ENCODE assay signal across 10 cellular contexts in the genomic region with DNA sequence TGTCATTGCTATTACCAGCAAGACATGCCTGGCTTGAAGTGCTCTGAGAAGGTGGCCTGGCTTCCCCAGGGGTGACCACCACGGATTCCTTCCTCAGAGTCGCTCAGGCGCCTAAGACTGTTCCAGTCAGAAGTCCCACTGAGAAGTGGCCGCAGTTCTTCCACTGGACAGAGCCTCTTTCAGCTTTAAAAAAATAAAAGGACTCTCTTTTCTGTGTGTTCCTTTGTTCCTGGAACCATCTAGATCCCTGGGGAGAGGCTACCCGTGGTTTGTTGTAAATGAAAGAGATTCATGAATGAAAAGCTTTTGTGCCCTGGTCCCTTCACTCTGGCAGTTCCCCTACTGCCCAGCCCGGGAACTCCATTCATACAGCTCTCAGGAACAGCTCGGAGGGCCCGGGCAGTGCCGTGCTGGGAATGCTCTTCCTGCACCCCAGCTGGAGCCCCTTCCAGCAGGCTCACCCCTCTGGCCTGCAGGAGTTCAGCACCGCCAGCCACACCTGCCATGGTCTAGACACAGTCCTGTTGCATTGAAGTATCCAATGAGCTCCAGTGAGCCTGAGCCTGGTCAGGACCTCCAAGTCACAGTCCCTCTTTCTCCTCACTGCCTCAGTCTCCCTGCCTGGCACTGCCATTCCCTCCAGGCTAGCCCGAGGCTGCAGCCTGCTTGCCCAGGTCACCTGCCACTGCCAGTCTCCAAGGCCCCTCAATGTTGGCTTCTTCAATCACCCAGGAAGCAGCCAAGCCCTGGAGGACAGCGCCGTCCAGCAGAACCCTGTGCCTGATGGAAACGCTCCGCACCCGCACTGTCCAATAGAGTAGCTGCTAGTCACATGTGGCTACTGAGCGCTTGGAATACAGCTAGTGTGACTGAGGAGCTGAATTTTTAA.
A peak's percentile ranks its signal among the peaks of the same experiment; 100 is the strongest.
DNase-seq lines count a peak whose midpoint lies in the region; ATAC-seq, FAIRE-seq and TF ChIP-seq lines count a peak whose summit lies in the region.
"Had no signal": no experiment of that assay in that cellular context is flagged by ENCODE, and none has a peak within 500 bp of the region (broad histone marks: within the 10 kb centered on the region; RNA-seq: fewer than 3 reads in every experiment).

No MANE protein-coding gene starts in this region.

- H3K9me3 Mint-ChIP-seq in glutamatergic neuron (ENCODE audit: unreplicated experiment), result peaks cover 3% of the 10 kb centered on the region
- H3K9me3 Mint-ChIP-seq in stimulated activated memory B cell treated with anti-CD40 and anti-IgM and Interleukin-4, amounts not matched to agents 10 μg/mL and 1 μg/mL and 100 μg/mL, for 72 hours, result peaks cover 5% of the 10 kb centered on the region

- H3K4me1 Mint-ChIP-seq in glutamatergic neuron (ENCODE audit: low read depth, unreplicated experiment), result peaks cover 24% of the 10 kb centered on the region
- H3K4me1 Mint-ChIP-seq in stimulated activated memory B cell treated with anti-CD40 and anti-IgM and Interleukin-4, amounts not matched to agents 10 μg/mL and 1 μg/mL and 100 μg/mL, for 72 hours, result peaks cover 23% of the 10 kb centered on the region

- H3K36me3 Mint-ChIP-seq in glutamatergic neuron (ENCODE audit: unreplicated experiment), result peaks cover 9% of the 10 kb centered on the region
- H3K36me3 Mint-ChIP-seq in stimulated activated memory B cell treated with anti-CD40 and anti-IgM and Interleukin-4, amounts not matched to agents 10 μg/mL and 1 μg/mL and 100 μg/mL, for 72 hours, result peaks cover 6% of the 10 kb centered on the region

- peak overlapping the region; percentile 15 for H3K4me3 Mint-ChIP-seq in glutamatergic neuron (ENCODE audit: unreplicated experiment)
- H3K4me3 Mint-ChIP-seq in stimulated activated memory B cell treated with anti-CD40 and anti-IgM and Interleukin-4, amounts not matched to agents 10 μg/mL and 1 μg/mL and 100 μg/mL, for 72 hours, result no peak overlapping the region

- peak; percentile 1 for TF ChIP-seq CTCF in glutamatergic neuron (IDR thresholded peaks at IDR 0.05; ENCODE audit: partially characterized antibody, unreplicated experiment)

- ATAC-seq in stimulated activated memory B cell treated with anti-CD40 and anti-IgM and Interleukin-4, amounts not matched to agents 10 μg/mL and 1 μg/mL and 100 μg/mL, for 72 hours, result no peak
- no peak for ATAC-seq in GM21576 (IDR thresholded peaks at IDR 0.05; ENCODE audit: unreplicated experiment)

- peaks cover 22% of the 10 kb centered on the region for H3K4me1 ChIP-seq in SJCRH30

- DNase-seq in SHP77 (lab: John Stamatoyannopoulos, UW) (peak; percentile 11 to 40), SHP77 treated with DMSO at 0.1 percent for 48 hours (lab: John Stamatoyannopoulos, UW) (no peak), SJCRH30 (peak; percentile 80 to 85), glutamatergic neuron (peak; percentile 33), RCC 7860 (ENCODE audit: low spot score) (no peak), NCI-H2196 treated with DMSO at 0.1 percent for 48 hours (lab: John Stamatoyannopoulos, UW; ENCODE audit: unreplicated experiment) (no peak)
- DNase-seq: BE2C had no signal

- no peaks in the 10 kb centered on the region for H3K27me3 ChIP-seq in SJCRH30
- H3K27me3 ChIP-seq: BE2C, neutrophil had no signal

- H3K27me3 Mint-ChIP-seq in glutamatergic neuron (ENCODE audit: unreplicated experiment), result peaks cover 2% of the 10 kb centered on the region
- no peaks in the 10 kb centered on the region for H3K27me3 Mint-ChIP-seq in stimulated activated memory B cell treated with anti-CD40 and anti-IgM and Interleukin-4, amounts not matched to agents 10 μg/mL and 1 μg/mL and 100 μg/mL, for 72 hours

- no peaks in the 10 kb centered on the region; the same call in 1 of the 2 replicates for H3K9me3 ChIP-seq in SJCRH30 (replicated peaks)
- H3K9me3 ChIP-seq: neutrophil had no signal

- no peaks in the 10 kb centered on the region for H3K36me3 ChIP-seq in SJCRH30
- H3K36me3 ChIP-seq: neutrophil had no signal

- FAIRE-seq in RCC 7860 (lab: Jason Lieb, UNC), result no peak

- peak overlapping the region; percentile 72 for H3K27ac Mint-ChIP-seq in glutamatergic neuron (ENCODE audit: unreplicated experiment)
- peak overlapping the region; percentile 1 for H3K27ac Mint-ChIP-seq in stimulated activated memory B cell treated with anti-CD40 and anti-IgM and Interleukin-4, amounts not matched to agents 10 μg/mL and 1 μg/mL and 100 μg/mL, for 72 hours

- peak overlapping the region; percentile 82 for H3K27ac ChIP-seq in SJCRH30
- H3K27ac ChIP-seq: neutrophil had no signal

- peak overlapping the region; percentile 38 for H3K4me3 ChIP-seq in SJCRH30

Comparison
In these comparisons a context has a peak if more than half of its experiments do, and no peak if none do; other contexts are left out.
1. DNase-seq: peak in SHP77 (2 of 2), SJCRH30 (2 of 2) and glutamatergic neuron (single experiment); none in SHP77 treated with DMSO at 0.1 percent for 48 hours (single experiment), RCC 7860 (single experiment) and NCI-H2196 treated with DMSO at 0.1 percent for 48 hours (single experiment).